10 cellular contexts compared by ENCODE assay signal in genomic region chr9:124357591-124358361, GRCh38. TPM values are rescaled to one million over a fixed set of nuclear protein-coding genes. Genes with fewer than 3 reads are reported as not detected.
A peak's percentile ranks its signal among the peaks of the same experiment; 100 is the strongest.
DNase-seq lines count a peak whose midpoint lies in the region; ATAC-seq, FAIRE-seq and TF ChIP-seq lines count a peak whose summit lies in the region.
"Had no signal": no experiment of that assay in that cellular context is flagged by ENCODE, and none has a peak within 500 bp of the region (broad histone marks: within the 10 kb centered on the region; RNA-seq: fewer than 3 reads in every experiment).

No MANE protein-coding gene starts in this region.

- H2AFZ ChIP-seq in GM12878 (ENCODE audit: control insufficient read depth, low read depth, low read length): no peak overlapping the region
- H2AFZ ChIP-seq: parathyroid adenoma had no signal

- intact Hi-C loops in GM12878 (cut with micrococcal nuclease; ENCODE audit: unreplicated experiment): loop anchor here (10.0 kb wide), 2 partner anchors 233 to 393 kb away; no protein-coding TSS in a partner anchor

- no peak overlapping the region for H3K27ac ChIP-seq in GM12878 (ENCODE audit: control insufficient read depth, insufficient read depth)
- H3K27ac ChIP-seq: parathyroid adenoma had no signal

- ATAC-seq in GM12878: peak; percentile 20
- ATAC-seq in naive B cell (ENCODE audit: low read depth in 2 of 2): no peak
- no peak for ATAC-seq in GM21515 (IDR thresholded peaks at IDR 0.05; ENCODE audit: unreplicated experiment)
- ATAC-seq in HG02973 (IDR thresholded peaks at IDR 0.05; ENCODE audit: unreplicated experiment): no peak

- H3K4me1 ChIP-seq in GM12878 (ENCODE audit: control insufficient read depth, insufficient read depth, low read length): no peaks in the 10 kb centered on the region
- H3K4me1 ChIP-seq: parathyroid adenoma had no signal

- 0 out of 2 replicates have a peak, but pooled peaks cover 22% of the 10 kb centered on the region for H4K20me1 ChIP-seq in GM12878 (ENCODE audit: control insufficient read depth, insufficient read depth)

- no peaks in the 10 kb centered on the region for H3K27me3 ChIP-seq in GM06990 (replicated peaks; ENCODE audit: control insufficient read depth, insufficient read depth, low read length)
- no peaks in the 10 kb centered on the region for H3K27me3 ChIP-seq in GM12878 (replicated peaks in 1 of 2; ENCODE audit: control insufficient read depth in 2 of 2, insufficient read depth in 2 of 2, low read length in 1 of 2)

- in situ Hi-C loops in GM12878 (cut with MboI): no loop called here

- H3K4me1 Mint-ChIP-seq in naive B cell: peaks cover 13 to 18% (median 17%) of the 10 kb centered on the region in 3 donors

- TF ChIP-seq CTCF in GM06990 (IDR thresholded peaks at IDR 0.05; ENCODE audit: insufficient read depth, low read length, poor library complexity, severe bottlenecking) (no peak), GM12878 (IDR thresholded peaks at IDR 0.05 in 2 of 3, conservative IDR thresholded peaks at IDR 0.05 in 1 of 3; ENCODE audit: control insufficient read depth in 2 of 3, extremely low read depth in 1 of 3, insufficient read depth in 1 of 3, low read depth in 3 of 3, low read length in 3 of 3) (peak in 2 of 3 experiments; percentile 22 to 30; a peak in 3 of 6 replicates)

- H3K36me3 ChIP-seq in GM06990 (ENCODE audit: control insufficient read depth, insufficient read depth, low read length): peaks cover 28% of the 10 kb centered on the region
- peaks cover 19 to 31% of the 10 kb centered on the region in 2 experiments; a peak in 3 of 4 replicates for H3K36me3 ChIP-seq in GM12878 (ENCODE audit: control insufficient read depth in 2 of 2, insufficient read depth in 2 of 2, low read length in 1 of 2)

- SMC1A ChIA-PET in GM12878 (lab: Charles Lee; ENCODE audit: uncharacterized antibody, unreplicated experiment): interaction anchor here (1.0 kb wide), 1 partner anchor 231 kb away, joined by 3 read pairs; no protein-coding TSS in a partner anchor

- FAIRE-seq in GM12878 (lab: Jason Lieb, UNC): no peak

- peaks cover 3% of the 10 kb centered on the region for H3K79me2 ChIP-seq in GM12878 (ENCODE audit: control insufficient read depth, insufficient read depth, low read length)
- H3K79me2 ChIP-seq: parathyroid adenoma had no signal

- H3K4me3 ChIP-seq in GM06990 (replicated peaks; ENCODE audit: low read depth, low read length) (no peak overlapping the region), GM12878 (no peak overlapping the region)

- H3K9me3 Mint-ChIP-seq in naive B cell: no peaks in the 10 kb centered on the region

- H3K36me3 Mint-ChIP-seq in naive B cell: peaks cover 4 to 8% of the 10 kb centered on the region in 2 donors

- H3K4me3 Mint-ChIP-seq in naive B cell: no peak overlapping the region

- TF ChIP-seq RAD21 in GM12878 (IDR thresholded peaks at IDR 0.05; ENCODE audit: insufficient read depth, low read depth, low read length): peak; percentile 33; the same call in 1 of the 2 replicates

- no peaks in the 10 kb centered on the region for H3K27me3 Mint-ChIP-seq in naive B cell

- CTCF ChIA-PET in GM12878 (lab: Yijun Ruan, JAX): no interaction called here

- POLR2A ChIA-PET in GM12878 (lab: Charles Lee): interaction anchor here (0.5 to 1.4 kb wide), 2 partner anchors 87 to 254 kb away, joined by 3 read pairs; no protein-coding TSS in a partner anchor

- 66% methylated on average over 12 of the region's 14 CpGs for WGBS in GM12878 (ENCODE audit: insufficient coverage, insufficient replicate concordance, low lambda C conversion rate, missing lambda C conversion rate)

- TF ChIP-seq EP300 in GM12878 (IDR thresholded peaks at IDR 0.05; ENCODE audit: borderline replicate concordance in 1 of 2, control insufficient read depth in 1 of 2, low read depth in 2 of 2, low read length in 2 of 2): no peak

- no peak overlapping the region for H3K9ac ChIP-seq in GM12878 (ENCODE audit: control insufficient read depth, insufficient read depth, low read length)
- H3K9ac ChIP-seq: parathyroid adenoma had no signal

- TSS peak; percentile 29 for BruUV-seq in GM12878 (replicated peaks; lab: Mats Ljungman, UMichigan)

- DNase-seq in GM06990 (ENCODE audit: extremely low read depth, insufficient read length): peak; percentile 16
- peak; percentile 36 to 39 for DNase-seq in Kasumi-1 (lab: John Stamatoyannopoulos, UW)
- DNase-seq in GM12878 (ENCODE audit: low read depth, low spot score): no peak
- no peak for DNase-seq in naive B cell
- DNase-seq in SKM-1 treated with dmso at 0.1 percent for 144 hours (lab: John Stamatoyannopoulos, UW; ENCODE audit: unreplicated experiment): no peak
- DNase-seq in RPMI8226: no peak
- DNase-seq: amniotic stem cell had no signal

- H3K4me2 ChIP-seq in GM12878 (ENCODE audit: control insufficient read depth, insufficient read depth): no peak overlapping the region

- H3K27ac Mint-ChIP-seq in naive B cell: peak overlapping the region in 5 of 6 donors; percentile 29 to 91 (median 61)

- peak; percentile 68; the same call in 1 of the 2 replicates for TF ChIP-seq POLR2A in GM12878 (IDR thresholded peaks at IDR 0.05; ENCODE audit: low read depth, low read length)

- no peaks in the 10 kb centered on the region for H3K9me3 ChIP-seq in GM12878 (replicated peaks; ENCODE audit: control insufficient read depth, insufficient read depth, low read length)

- RAD21 ChIA-PET in GM12878 (lab: Charles Lee; ENCODE audit: unreplicated experiment): interaction anchor here (1.4 kb wide), 1 partner anchor 160 kb away, joined by 3 read pairs; no protein-coding TSS in a partner anchor

TF ChIP-seq in GM12878, 131 proteins besides CTCF, POLR2A, EP300 and RAD21:
- TF ChIP-seq CBX3 (IDR thresholded peaks at IDR 0.05; ENCODE audit: borderline replicate concordance, low read depth): no peak
- TF ChIP-seq EZH2 (IDR thresholded peaks at IDR 0.05; ENCODE audit: borderline replicate concordance, control insufficient read depth, low read depth, low read length): no peak
- peak; percentile 59; the same call in 1 of the 2 replicates for TF ChIP-seq POLR2AphosphoS5 (IDR thresholded peaks at IDR 0.05; ENCODE audit: low read length)
- TF ChIP-seq BCL3 (IDR thresholded peaks at IDR 0.05; ENCODE audit: borderline replicate concordance, insufficient read depth, low read depth, low read length, poor library complexity, severe bottlenecking): peak; percentile 71

RNA-seq across cellular contexts. Expression of gene PSMB7, which starts 57.5 kb away (rescaled TPM):
- total RNA-seq in GM12878 (2013; cell fraction: nucleolus; rRNA removed): 61.4 and 63.7 TPM in 2 replicates
- total RNA-seq in GM12878 (2014; rRNA removed) (201 and 216 TPM in 2 replicates), GM12878 (2014; rRNA removed; fragmentation: Illumina TruSeq; extraction: Trizol) (199 and 206 TPM in 2 replicates), GM12878 (2021) (172 and 174 TPM in 2 replicates)
- polyA plus RNA-seq in GM12878 (2011; ENCODE audit: low read depth): 150 TPM
- polyA plus RNA-seq in GM12878 (2011; rRNA removed) (305 and 346 TPM in 2 replicates), GM12878 (2014; fragmentation: Illumina TruSeq; extraction: Trizol) (215 and 249 TPM in 2 replicates), GM12878 (2014; fragmentation: Nextera tagmentation; extraction: Ambion mirVana) (100 to 1,000 TPM; 441 to 564 TPM), GM12878 (2014; rRNA removed) (230 and 233 TPM in 2 replicates), GM12878 (2016; fragmentation: Nextera tagmentation; extraction: Ambion mirVana) (100 to 1,000 TPM; 303 to 315 TPM), naive B cell (ENCODE audit: low read depth in 6 of 6) (100 to 1,000 TPM; 161 to 213 (median 179) TPM)
- 311 and 333 TPM in 2 replicates for polyA plus RNA-seq in GM12878 (2011; cell fraction: cytosol; rRNA removed)
- 130 and 140 TPM in 2 replicates for polyA plus RNA-seq in GM12878 (2011; cell fraction: nucleus; rRNA removed)
- polyA plus RNA-seq in GM12878 (2012): 152 and 158 TPM in 2 replicates
- polyA minus RNA-seq in GM12878 (2011; rRNA and poly(A)+ RNA removed): 240 and 267 TPM in 2 replicates
- 56.8 and 64.5 TPM in 2 replicates for polyA minus RNA-seq in GM12878 (2011; cell fraction: cytosol; rRNA and poly(A)+ RNA removed)
- 47.9 and 67.7 TPM in 2 replicates for polyA minus RNA-seq in GM12878 (2011; cell fraction: nucleus; rRNA and poly(A)+ RNA removed)

Comparison
In these comparisons a context has a peak if more than half of its experiments do, and no peak if none do; other contexts are left out.
1. DNase-seq: peak in GM06990 (single experiment) and Kasumi-1 (2 of 2); none in GM12878 (single experiment), naive B cell (single experiment), SKM-1 treated with dmso at 0.1 percent for 144 hours (single experiment) and RPMI8226 (single experiment).